ENCODE assay signal across 24 cellular contexts in the genomic region with DNA sequence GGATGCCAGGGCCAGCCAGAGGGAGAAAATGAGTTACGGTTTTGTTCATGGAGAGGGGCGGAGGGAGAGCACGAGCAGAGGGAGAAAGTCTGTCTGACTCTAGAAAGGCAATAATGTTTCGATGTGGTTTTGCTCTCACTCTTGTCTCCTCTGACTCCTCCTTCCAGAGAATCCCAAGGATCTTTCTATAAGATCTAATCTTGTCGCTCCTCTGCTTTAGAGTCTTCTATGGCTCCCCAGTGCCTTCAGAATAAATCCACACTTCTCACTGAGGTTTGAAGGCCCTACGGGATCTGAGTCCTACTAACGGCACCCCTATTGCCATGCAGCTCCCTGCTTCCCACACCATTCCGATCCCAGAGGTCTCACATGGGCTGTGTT.
"Had no signal": no experiment of that assay in that cellular context is flagged by ENCODE, and none has a peak within 500 bp of the region (broad histone marks: within the 10 kb centered on the region; RNA-seq: fewer than 3 reads in every experiment).

No MANE protein-coding gene starts in this region.

- H3K4me1 Mint-ChIP-seq: activated CD4-positive, alpha-beta T cell treated with anti-CD3 and anti-CD28 coated beads for 36 hours; activated naive CD8-positive, alpha-beta T cell treated with anti-CD3 and anti-CD28 coated beads for 36 hours; naive thymus-derived CD4-positive, alpha-beta T cell; stimulated activated naive B cell treated with anti-CD40 and anti-IgM and Interleukin-4, amounts not matched to agents 10 μg/mL and 1 μg/mL and 100 μg/mL, for 72 hours had no signal

- H3K36me3 ChIP-seq: adrenal gland, ascending aorta, cardiac muscle cell, pancreas, right atrium auricular region had no signal

- H3K27ac ChIP-seq: adrenal gland, ascending aorta, cardiac muscle cell, hepatocyte, pancreas, right atrium auricular region had no signal

- H3K4me3 Mint-ChIP-seq: activated CD4-positive, alpha-beta T cell treated with anti-CD3 and anti-CD28 coated beads for 36 hours; activated naive CD8-positive, alpha-beta T cell treated with anti-CD3 and anti-CD28 coated beads for 36 hours; brain; naive thymus-derived CD4-positive, alpha-beta T cell; stimulated activated naive B cell treated with anti-CD40 and anti-IgM and Interleukin-4, amounts not matched to agents 10 μg/mL and 1 μg/mL and 100 μg/mL, for 72 hours had no signal

- H3K4me3 ChIP-seq: adrenal gland, ascending aorta, cardiac muscle cell, coronary artery, hepatocyte, pancreas, psoas muscle, right atrium auricular region had no signal

- H3K4me1 ChIP-seq: ascending aorta, pancreas had no signal

- H3K27me3 ChIP-seq: adrenal gland, ascending aorta, cardiac muscle cell, hepatocyte, pancreas, right atrium auricular region had no signal

- ATAC-seq: activated CD4-positive, alpha-beta T cell treated with anti-CD3 and anti-CD28 coated beads for 36 hours; esophagus mucosa; left ventricle myocardium superior; naive thymus-derived CD4-positive, alpha-beta T cell; pancreas; stimulated activated naive B cell treated with anti-CD40 and anti-IgM and Interleukin-4, amounts not matched to agents 10 μg/mL and 1 μg/mL and 100 μg/mL, for 72 hours had no signal

- H3K9me3 Mint-ChIP-seq: activated naive CD8-positive, alpha-beta T cell treated with anti-CD3 and anti-CD28 coated beads for 36 hours; brain; naive thymus-derived CD4-positive, alpha-beta T cell; stimulated activated naive B cell treated with anti-CD40 and anti-IgM and Interleukin-4, amounts not matched to agents 10 μg/mL and 1 μg/mL and 100 μg/mL, for 72 hours had no signal

- H3K9me3 ChIP-seq: adrenal gland, ascending aorta, pancreas, psoas muscle, right atrium auricular region had no signal

- H3K27ac Mint-ChIP-seq: activated CD4-positive, alpha-beta T cell treated with anti-CD3 and anti-CD28 coated beads for 36 hours; activated naive CD8-positive, alpha-beta T cell treated with anti-CD3 and anti-CD28 coated beads for 36 hours; naive thymus-derived CD4-positive, alpha-beta T cell; stimulated activated naive B cell treated with anti-CD40 and anti-IgM and Interleukin-4, amounts not matched to agents 10 μg/mL and 1 μg/mL and 100 μg/mL, for 72 hours had no signal

- DNase-seq: activated CD4-positive, alpha-beta T cell treated with anti-CD3 and anti-CD28 coated beads for 36 hours; activated CD4-positive, alpha-beta T cell treated with anti-CD3 and anti-CD28 coated beads, Interleukin-2, amount 50 U/mL, for 4 hours; activated CD4-positive, CD25-positive, alpha-beta regulatory T cell; activated effector memory CD4-positive, alpha-beta T cell treated with Interleukin-2 at 50 U/mL for 16 hours; activated naive CD4-positive, alpha-beta T cell treated with Interleukin-2 at 50 U/mL for 16 hours; activated naive CD8-positive, alpha-beta T cell treated with anti-CD3 and anti-CD28 coated beads for 36 hours; adrenal gland; foreskin melanocyte; islet precursor cell; left ventricle myocardium superior; naive thymus-derived CD4-positive, alpha-beta T cell; pancreas; psoas muscle; stimulated activated CD4-positive, alpha-beta T cell treated with anti-CD3 and anti-CD28 coated beads, Interleukin-15, amount 100 ng/mL, for 24 hours; stimulated activated CD4-positive, alpha-beta T cell treated with anti-CD3 and anti-CD28 coated beads, Interleukin-2, amount 100 ng/mL, for 24 hours; stimulated activated naive B cell treated with anti-CD40 and anti-IgM and Interleukin-4, amounts not matched to agents 10 μg/mL and 1 μg/mL and 100 μg/mL, for 72 hours; trophoblast cell had no signal

- H3K36me3 Mint-ChIP-seq: activated naive CD8-positive, alpha-beta T cell treated with anti-CD3 and anti-CD28 coated beads for 36 hours; brain; naive thymus-derived CD4-positive, alpha-beta T cell; stimulated activated naive B cell treated with anti-CD40 and anti-IgM and Interleukin-4, amounts not matched to agents 10 μg/mL and 1 μg/mL and 100 μg/mL, for 72 hours had no signal
